In genomic region chr17:41968676-41969075, GRCh38 we compare ENCODE assay signal across 18 cellular contexts. TPM values are rescaled to one million over a fixed set of nuclear protein-coding genes. Genes with fewer than 3 reads are reported as not detected.
DNase-seq lines count a peak whose midpoint lies in the region; ATAC-seq, FAIRE-seq and TF ChIP-seq lines count a peak whose summit lies in the region.
"Had no signal": no experiment of that assay in that cellular context is flagged by ENCODE, and none has a peak within 500 bp of the region (broad histone marks: within the 10 kb centered on the region; RNA-seq: fewer than 3 reads in every experiment).

No MANE protein-coding gene starts in this region.

- H3K4me3 ChIP-seq in BLaER1 (peak overlapping the region; percentile 92; the same call in 1 of the 2 replicates), DOHH2 (ENCODE audit: low read length) (no peak overlapping the region), GM12878 (peak overlapping the region; percentile 13; the same call in 1 of the 2 replicates)
- no peak overlapping the region for H3K4me3 ChIP-seq in naive thymus-derived CD4-positive, alpha-beta T cell (ENCODE audit: low read length)
- H3K4me3 ChIP-seq: body of pancreas had no signal

- H3K27me3 ChIP-seq in BLaER1: no peaks in the 10 kb centered on the region; the same call in 1 of the 2 replicates
- no peaks in the 10 kb centered on the region for H3K27me3 ChIP-seq in DOHH2 (ENCODE audit: control insufficient read depth, low read length)
- no peaks in the 10 kb centered on the region for H3K27me3 ChIP-seq in GM12878 (replicated peaks in 1 of 2; ENCODE audit: control insufficient read depth in 2 of 2, insufficient read depth in 2 of 2, low read length in 1 of 2)
- H3K27me3 ChIP-seq in naive thymus-derived CD4-positive, alpha-beta T cell (ENCODE audit: control insufficient read depth in 2 of 2, insufficient read depth in 2 of 2, low read length in 2 of 2): no peaks in the 10 kb centered on the region
- H3K27me3 ChIP-seq: body of pancreas had no signal

- no peak for TF ChIP-seq RAD21 in GM12878 (IDR thresholded peaks at IDR 0.05; ENCODE audit: insufficient read depth, low read depth, low read length)

- 0 out of 2 replicates have a peak overlapping the region, but pooled peaks have one; percentile 19 for H3K9ac ChIP-seq in BLaER1
- no peak overlapping the region for H3K9ac ChIP-seq in GM12878 (ENCODE audit: control insufficient read depth, insufficient read depth, low read length)

- H3K9me3 ChIP-seq in BLaER1: no peaks in the 10 kb centered on the region
- H3K9me3 ChIP-seq in DOHH2 (ENCODE audit: control insufficient read depth, insufficient read depth, low read length): no peaks in the 10 kb centered on the region
- H3K9me3 ChIP-seq in GM12878 (replicated peaks; ENCODE audit: control insufficient read depth, insufficient read depth, low read length): no peaks in the 10 kb centered on the region
- H3K9me3 ChIP-seq in naive thymus-derived CD4-positive, alpha-beta T cell (ENCODE audit: control insufficient read depth in 2 of 3, low read length in 3 of 3): no peaks in the 10 kb centered on the region
- H3K9me3 ChIP-seq: body of pancreas had no signal

- peak overlapping the region; percentile 8 to 92 (median 51) for H3K27ac Mint-ChIP-seq in naive thymus-derived CD4-positive, alpha-beta T cell
- H3K27ac Mint-ChIP-seq in progenitor cell of endocrine pancreas: no peak overlapping the region

- H3K4me3 Mint-ChIP-seq in naive thymus-derived CD4-positive, alpha-beta T cell: peak overlapping the region in 8 of 10 donors; percentile 48 to 91 (median 67)
- H3K4me3 Mint-ChIP-seq in progenitor cell of endocrine pancreas (ENCODE audit: low read depth): no peak overlapping the region

- H2AFZ ChIP-seq in GM12878 (ENCODE audit: control insufficient read depth, low read depth, low read length): no peak overlapping the region

- H3F3A ChIP-seq in DOHH2 (ENCODE audit: control insufficient read depth, insufficient read depth): peaks cover 18% of the 10 kb centered on the region

- FAIRE-seq in GM12878 (lab: Jason Lieb, UNC): no peak
- FAIRE-seq: TTC549 had no signal

- peaks cover 60% of the 10 kb centered on the region for H3K79me2 ChIP-seq in DOHH2 (ENCODE audit: control insufficient read depth, low read length)
- peaks cover 23% of the 10 kb centered on the region for H3K79me2 ChIP-seq in GM12878 (ENCODE audit: control insufficient read depth, insufficient read depth, low read length)

- no peak for ATAC-seq in GM12878
- ATAC-seq in naive thymus-derived CD4-positive, alpha-beta T cell: no peak
- no peak for ATAC-seq in HG02970 (IDR thresholded peaks at IDR 0.05; ENCODE audit: low FRiP score, unreplicated experiment)
- ATAC-seq: body of pancreas; HCT116; right cardiac atrium; stimulated activated memory B cell treated with anti-CD40 and anti-IgM and Interleukin-4, amounts not matched to agents 10 μg/mL and 1 μg/mL and 100 μg/mL, for 72 hours had no signal

- peaks cover 27 to 55% (median 50%) of the 10 kb centered on the region in 7 donors for H3K4me1 Mint-ChIP-seq in naive thymus-derived CD4-positive, alpha-beta T cell
- H3K4me1 Mint-ChIP-seq in progenitor cell of endocrine pancreas (ENCODE audit: low read depth): peaks cover 20% of the 10 kb centered on the region

- H3K9me2 ChIP-seq in DOHH2 (replicated peaks; ENCODE audit: control insufficient read depth, low read length): no peaks in the 10 kb centered on the region

- RAD21 ChIA-PET in GM12878 (lab: Charles Lee; ENCODE audit: unreplicated experiment): no interaction called here

- peaks cover 83% of the 10 kb centered on the region for H3K4me1 ChIP-seq in BLaER1
- peaks cover 36% of the 10 kb centered on the region for H3K4me1 ChIP-seq in DOHH2 (ENCODE audit: control insufficient read depth, low read length)
- H3K4me1 ChIP-seq in GM12878 (ENCODE audit: control insufficient read depth, insufficient read depth, low read length): peaks cover 15% of the 10 kb centered on the region
- peaks cover 10 to 16% of the 10 kb centered on the region in 2 donors for H3K4me1 ChIP-seq in naive thymus-derived CD4-positive, alpha-beta T cell (ENCODE audit: control insufficient read depth in 2 of 2, insufficient read depth in 2 of 2, low read length in 2 of 2)

- H4K20me1 ChIP-seq in BLaER1 (peaks cover 64% of the 10 kb centered on the region), DOHH2 (ENCODE audit: control insufficient read depth, insufficient read depth, low read depth, low read length) (0 out of 2 replicates have a peak, but pooled peaks cover 8% of the 10 kb centered on the region), GM12878 (ENCODE audit: control insufficient read depth, insufficient read depth) (no peaks in the 10 kb centered on the region)

- DNase-seq in GM12878 (ENCODE audit: low read depth, low spot score) (no peak), progenitor cell of endocrine pancreas (ENCODE audit: low spot score, unreplicated experiment) (no peak), amniotic stem cell (lab: John Stamatoyannopoulos, UW) (no peak), NCI-H524 (lab: John Stamatoyannopoulos, UW) (no peak)
- no peak for DNase-seq in naive thymus-derived CD4-positive, alpha-beta T cell
- DNase-seq: body of pancreas; GF-D8; SHP77 treated with DMSO at 0.1 percent for 48 hours; stimulated activated CD4-positive, alpha-beta T cell treated with anti-CD3 and anti-CD28 coated beads, Interleukin-4, amount 100 ng/mL, for 1 hour had no signal

- peak overlapping the region; percentile 96 for H3K4me2 ChIP-seq in BLaER1
- H3K4me2 ChIP-seq in DOHH2 (ENCODE audit: low read length): peak overlapping the region; percentile 73
- no peak overlapping the region for H3K4me2 ChIP-seq in GM12878 (ENCODE audit: control insufficient read depth, insufficient read depth)

- no TSS peak for BruUV-seq in GM12878 (replicated peaks; lab: Mats Ljungman, UMichigan)

- peaks cover 59% of the 10 kb centered on the region for H3K36me3 ChIP-seq in BLaER1
- peaks cover 53% of the 10 kb centered on the region for H3K36me3 ChIP-seq in DOHH2 (ENCODE audit: control insufficient read depth, low read length)
- H3K36me3 ChIP-seq in GM12878 (ENCODE audit: control insufficient read depth in 2 of 2, insufficient read depth in 2 of 2, low read length in 1 of 2): peaks cover 11 to 20% of the 10 kb centered on the region in 2 experiments
- peaks cover 0 to 30% (median 0%) of the 10 kb centered on the region in 3 experiments for H3K36me3 ChIP-seq in naive thymus-derived CD4-positive, alpha-beta T cell (ENCODE audit: control insufficient read depth in 2 of 3, insufficient read depth in 3 of 3, low read length in 3 of 3)

- intact Hi-C loops in GM12878 (cut with micrococcal nuclease; ENCODE audit: unreplicated experiment): loop anchor here (5.0 kb wide), 1 partner anchor 214 kb away; the partner anchor contains the start of gene KCNH4
- intact Hi-C loops in naive thymus-derived CD4-positive, alpha-beta T cell (cut with micrococcal nuclease): loop anchor here (5.0 kb wide), 1 partner anchor 231 kb away; no protein-coding TSS in a partner anchor

- peaks cover 0 to 5% (median 0%) of the 10 kb centered on the region in 11 donors for H3K9me3 Mint-ChIP-seq in naive thymus-derived CD4-positive, alpha-beta T cell
- no peaks in the 10 kb centered on the region for H3K9me3 Mint-ChIP-seq in progenitor cell of endocrine pancreas (ENCODE audit: low read depth)
- H3K9me3 Mint-ChIP-seq: endodermal cell; stimulated activated memory B cell treated with anti-CD40 and anti-IgM and Interleukin-4, amounts not matched to agents 10 μg/mL and 1 μg/mL and 100 μg/mL, for 72 hours had no signal

- in situ Hi-C loops in GM12878 (cut with MboI): no loop called here

- peaks cover 0 to 19% (median 4%) of the 10 kb centered on the region in 5 donors for H3K36me3 Mint-ChIP-seq in naive thymus-derived CD4-positive, alpha-beta T cell
- peaks cover 13% of the 10 kb centered on the region for H3K36me3 Mint-ChIP-seq in progenitor cell of endocrine pancreas (ENCODE audit: insufficient read depth)

- SMC1A ChIA-PET in GM12878 (lab: Charles Lee; ENCODE audit: uncharacterized antibody, unreplicated experiment): interaction anchor here (0.6 to 6.1 kb wide), 2 partner anchors 49 to 187 kb away, joined by 4 to 19 read pairs; partner anchors contain the start of gene DNAJC7

- TF ChIP-seq POLR2A in GM12878 (IDR thresholded peaks at IDR 0.05; ENCODE audit: low read depth, low read length): peak; percentile 18; the same call in 1 of the 2 replicates

- POLR2A ChIA-PET in GM12878 (lab: Charles Lee): interaction anchor here (0.7 to 2.8 kb wide), 3 partner anchors 48 to 252 kb away, joined by 3 to 10 read pairs (median 3); partner anchors contain the start of genes DHX58 and DNAJC7
- POLR2A ChIA-PET in naive thymus-derived CD4-positive, alpha-beta T cell (lab: Charles Lee): interaction anchor here (1.1 to 4.2 kb wide), 4 partner anchors 7 to 144 kb away, joined by 3 to 71 read pairs (median 14); partner anchors contain the start of genes DHX58, DNAJC7 and NKIRAS2

- H3K27ac ChIP-seq in BLaER1 (no peak overlapping the region), DOHH2 (ENCODE audit: low read depth, low read length) (no peak overlapping the region), GM12878 (ENCODE audit: control insufficient read depth, insufficient read depth) (no peak overlapping the region)
- no peak overlapping the region for H3K27ac ChIP-seq in naive thymus-derived CD4-positive, alpha-beta T cell (ENCODE audit: low read depth, low read length)
- H3K27ac ChIP-seq: C4-2B had no signal

- WGBS in GM12878 (ENCODE audit: insufficient coverage, insufficient replicate concordance, low lambda C conversion rate, missing lambda C conversion rate): 89% methylated on average over 10 of the region's 10 CpGs

- TF ChIP-seq EP300 in GM12878 (IDR thresholded peaks at IDR 0.05; ENCODE audit: borderline replicate concordance in 1 of 2, control insufficient read depth in 1 of 2, low read depth in 2 of 2, low read length in 2 of 2): no peak

- peaks cover 0 to 2% (median 0%) of the 10 kb centered on the region in 5 donors for H3K27me3 Mint-ChIP-seq in naive thymus-derived CD4-positive, alpha-beta T cell
- no peaks in the 10 kb centered on the region for H3K27me3 Mint-ChIP-seq in progenitor cell of endocrine pancreas
- H3K27me3 Mint-ChIP-seq: stimulated activated memory B cell treated with anti-CD40 and anti-IgM and Interleukin-4, amounts not matched to agents 10 μg/mL and 1 μg/mL and 100 μg/mL, for 72 hours had no signal

- TF ChIP-seq CTCF in DOHH2 (IDR thresholded peaks at IDR 0.05; ENCODE audit: low read depth, low read length, poor library complexity, severe bottlenecking) (no peak), GM12878 (IDR thresholded peaks at IDR 0.05 in 2 of 3, conservative IDR thresholded peaks at IDR 0.05 in 1 of 3; ENCODE audit: control insufficient read depth in 2 of 3, extremely low read depth in 1 of 3, insufficient read depth in 1 of 3, low read depth in 3 of 3, low read length in 3 of 3) (no peak), progenitor cell of endocrine pancreas (IDR thresholded peaks at IDR 0.05; ENCODE audit: unreplicated experiment) (no peak)

- CTCF ChIA-PET in GM12878 (lab: Yijun Ruan, JAX): interaction anchor here (9.4 kb wide), 1 partner anchor 51 kb away, joined by 85 read pairs; the partner anchor contains the start of genes DNAJC7 and NKIRAS2
- CTCF ChIA-PET in naive thymus-derived CD4-positive, alpha-beta T cell (lab: Charles Lee): no interaction called here

RNA-seq across cellular contexts. Expression of gene CNP, which starts 2.1 kb away (rescaled TPM):
- 22.0 and 33.7 TPM in 2 replicates for total RNA-seq in GM12878 (2013; cell fraction: nucleolus; rRNA removed)
- total RNA-seq in GM12878 (2014; rRNA removed) (35.6 and 39.5 TPM in 2 replicates), GM12878 (2014; rRNA removed; fragmentation: Illumina TruSeq; extraction: Trizol) (22.5 and 22.9 TPM in 2 replicates), GM12878 (2021) (50.9 and 52.2 TPM in 2 replicates), progenitor cell of endocrine pancreas (98.7 and 102 TPM in 2 replicates)
- 11.6 TPM for polyA plus RNA-seq in GM12878 (2011; ENCODE audit: low read depth)
- polyA plus RNA-seq in GM12878 (2011; rRNA removed) (14.4 and 24.6 TPM in 2 replicates), GM12878 (2014; fragmentation: Illumina TruSeq; extraction: Trizol) (16.9 and 26.3 TPM in 2 replicates), GM12878 (2014; fragmentation: Nextera tagmentation; extraction: Ambion mirVana) (1 to 10 TPM; 1.8 to 4.4 TPM), GM12878 (2014; rRNA removed) (36.5 and 40.4 TPM in 2 replicates), GM12878 (2016; fragmentation: Nextera tagmentation; extraction: Ambion mirVana) (10 to 100 TPM; 59.8 to 60.7 TPM)
- 31.7 and 35.2 TPM in 2 replicates for polyA plus RNA-seq in GM12878 (2011; cell fraction: cytosol; rRNA removed)
- 23.4 and 31.0 TPM in 2 replicates for polyA plus RNA-seq in GM12878 (2011; cell fraction: nucleus; rRNA removed)
- 25.0 and 30.4 TPM in 2 replicates for polyA plus RNA-seq in GM12878 (2012)
- 64.6 and 68.2 TPM in 2 replicates for polyA minus RNA-seq in GM12878 (2011; rRNA and poly(A)+ RNA removed)
- polyA minus RNA-seq in GM12878 (2011; cell fraction: cytosol; rRNA and poly(A)+ RNA removed): 27.3 and 32.6 TPM in 2 replicates
- 15.0 and 26.4 TPM in 2 replicates for polyA minus RNA-seq in GM12878 (2011; cell fraction: nucleus; rRNA and poly(A)+ RNA removed)
- total RNA-seq in naive thymus-derived CD4-positive, alpha-beta T cell: 10 to 100 TPM; 29.6 to 86.3 (median 32.5) TPM
- polyA plus RNA-seq in naive thymus-derived CD4-positive, alpha-beta T cell: 10 to 100 TPM; 32.3 to 34.2 TPM

RNA-seq across cellular contexts. Expression of gene ODAD4, which starts 38.3 kb away (rescaled TPM):
- 0.38 and 1.1 TPM in 2 replicates for total RNA-seq in GM12878 (2013; cell fraction: nucleolus; rRNA removed)
- total RNA-seq in GM12878 (2014; rRNA removed) (0.11 and 0.16 TPM in 2 replicates), GM12878 (2014; rRNA removed; fragmentation: Illumina TruSeq; extraction: Trizol) (0.22 and 0.55 TPM in 2 replicates), GM12878 (2021) (0.46 TPM in 1 of 2 replicates, not detected in the other), progenitor cell of endocrine pancreas (6.3 and 7.1 TPM in 2 replicates)
- 0.14 TPM for polyA plus RNA-seq in GM12878 (2011; ENCODE audit: low read depth)
- polyA plus RNA-seq in GM12878 (2011; rRNA removed) (0.27 and 0.53 TPM in 2 replicates), GM12878 (2014; fragmentation: Illumina TruSeq; extraction: Trizol) (0.17 and 0.60 TPM in 2 replicates), GM12878 (2014; fragmentation: Nextera tagmentation; extraction: Ambion mirVana) (under 1 TPM; 0.10 to 0.44 TPM), GM12878 (2014; rRNA removed) (0.17 and 0.27 TPM in 2 replicates), GM12878 (2016; fragmentation: Nextera tagmentation; extraction: Ambion mirVana) (under 1 TPM; 0.68 to 0.73 TPM)
- polyA plus RNA-seq in GM12878 (2011; cell fraction: cytosol; rRNA removed): 0.09 and 0.20 TPM in 2 replicates
- polyA plus RNA-seq in GM12878 (2011; cell fraction: nucleus; rRNA removed): 0.34 and 0.63 TPM in 2 replicates
- polyA plus RNA-seq in GM12878 (2012): 0.19 and 0.31 TPM in 2 replicates
- polyA minus RNA-seq in GM12878 (2011; rRNA and poly(A)+ RNA removed): 0.44 and 0.52 TPM in 2 replicates
- polyA minus RNA-seq in GM12878 (2011; cell fraction: cytosol; rRNA and poly(A)+ RNA removed): not detected in 2 replicates
- 0.36 TPM in 1 of 2 replicates, not detected in the other for polyA minus RNA-seq in GM12878 (2011; cell fraction: nucleus; rRNA and poly(A)+ RNA removed)
- 1 to 10 TPM in 3 of 5 experiments, under 1 TPM in 1, not detected in 1; 0.16 to 4.1 (median 1.6) TPM for total RNA-seq in naive thymus-derived CD4-positive, alpha-beta T cell
- under 1 TPM; 0.10 to 0.40 TPM for polyA plus RNA-seq in naive thymus-derived CD4-positive, alpha-beta T cell

RNA-seq across cellular contexts. Expression of gene DNAJC7, which starts 48.6 kb away (rescaled TPM):
- total RNA-seq in GM12878 (2013; cell fraction: nucleolus; rRNA removed): 134 and 138 TPM in 2 replicates
- 70.2 and 70.4 TPM in 2 replicates for total RNA-seq in GM12878 (2014; rRNA removed)
- total RNA-seq in GM12878 (2014; rRNA removed; fragmentation: Illumina TruSeq; extraction: Trizol): 156 and 173 TPM in 2 replicates
- total RNA-seq in GM12878 (2021): 104 and 113 TPM in 2 replicates
- polyA plus RNA-seq in GM12878 (2011; ENCODE audit: low read depth): 65.9 TPM
- 60.1 and 72.4 TPM in 2 replicates for polyA plus RNA-seq in GM12878 (2011; rRNA removed)
- polyA plus RNA-seq in GM12878 (2011; cell fraction: cytosol; rRNA removed): 33.8 and 35.1 TPM in 2 replicates
- 35.8 and 40.3 TPM in 2 replicates for polyA plus RNA-seq in GM12878 (2011; cell fraction: nucleus; rRNA removed)
- polyA plus RNA-seq in GM12878 (2012): 89.4 and 91.4 TPM in 2 replicates
- 164 and 196 TPM in 2 replicates for polyA plus RNA-seq in GM12878 (2014; fragmentation: Illumina TruSeq; extraction: Trizol)
- 10 to 100 TPM; 61.2 to 70.3 TPM for polyA plus RNA-seq in GM12878 (2014; fragmentation: Nextera tagmentation; extraction: Ambion mirVana)
- 89.6 and 91.8 TPM in 2 replicates for polyA plus RNA-seq in GM12878 (2014; rRNA removed)
- 100 to 1,000 TPM in 1 of 2 experiments, 10 to 100 TPM in 1; 97.9 to 103 TPM for polyA plus RNA-seq in GM12878 (2016; fragmentation: Nextera tagmentation; extraction: Ambion mirVana)
- 56.9 and 58.7 TPM in 2 replicates for polyA minus RNA-seq in GM12878 (2011; rRNA and poly(A)+ RNA removed)
- polyA minus RNA-seq in GM12878 (2011; cell fraction: cytosol; rRNA and poly(A)+ RNA removed): 30.2 and 35.3 TPM in 2 replicates
- 43.6 and 51.0 TPM in 2 replicates for polyA minus RNA-seq in GM12878 (2011; cell fraction: nucleus; rRNA and poly(A)+ RNA removed)
- 100 to 1,000 TPM in 4 of 5 experiments, 10 to 100 TPM in 1; 99.4 to 145 (median 109) TPM for total RNA-seq in naive thymus-derived CD4-positive, alpha-beta T cell
- polyA plus RNA-seq in naive thymus-derived CD4-positive, alpha-beta T cell: 10 to 100 TPM; 65.4 to 77.7 TPM
- 113 and 117 TPM in 2 replicates for total RNA-seq in progenitor cell of endocrine pancreas

RNA-seq across cellular contexts. Expression of gene ACLY, which starts 49.9 kb away (rescaled TPM):
- total RNA-seq in GM12878 (2013; cell fraction: nucleolus; rRNA removed): 60.0 and 63.4 TPM in 2 replicates
- total RNA-seq in GM12878 (2014; rRNA removed) (104 and 111 TPM in 2 replicates), GM12878 (2014; rRNA removed; fragmentation: Illumina TruSeq; extraction: Trizol) (112 and 113 TPM in 2 replicates), GM12878 (2021) (224 and 228 TPM in 2 replicates), progenitor cell of endocrine pancreas (186 and 188 TPM in 2 replicates)
- 37.0 TPM for polyA plus RNA-seq in GM12878 (2011; ENCODE audit: low read depth)
- polyA plus RNA-seq in GM12878 (2011; rRNA removed) (96.6 and 140 TPM in 2 replicates), GM12878 (2014; fragmentation: Illumina TruSeq; extraction: Trizol) (113 and 136 TPM in 2 replicates), GM12878 (2014; fragmentation: Nextera tagmentation; extraction: Ambion mirVana) (10 to 100 TPM; 32.6 to 39.6 TPM), GM12878 (2014; rRNA removed) (128 and 129 TPM in 2 replicates), GM12878 (2016; fragmentation: Nextera tagmentation; extraction: Ambion mirVana) (100 to 1,000 TPM; 112 to 116 TPM)
- polyA plus RNA-seq in GM12878 (2011; cell fraction: cytosol; rRNA removed): 132 and 154 TPM in 2 replicates
- polyA plus RNA-seq in GM12878 (2011; cell fraction: nucleus; rRNA removed): 125 and 158 TPM in 2 replicates
- polyA plus RNA-seq in GM12878 (2012): 63.8 and 69.0 TPM in 2 replicates
- 238 and 284 TPM in 2 replicates for polyA minus RNA-seq in GM12878 (2011; rRNA and poly(A)+ RNA removed)
- 92.9 and 117 TPM in 2 replicates for polyA minus RNA-seq in GM12878 (2011; cell fraction: cytosol; rRNA and poly(A)+ RNA removed)
- 40.1 and 74.8 TPM in 2 replicates for polyA minus RNA-seq in GM12878 (2011; cell fraction: nucleus; rRNA and poly(A)+ RNA removed)
- 100 to 1,000 TPM in 1 of 5 experiments, 10 to 100 TPM in 4; 59.2 to 154 (median 70.8) TPM for total RNA-seq in naive thymus-derived CD4-positive, alpha-beta T cell
- polyA plus RNA-seq in naive thymus-derived CD4-positive, alpha-beta T cell: 10 to 100 TPM; 42.7 to 51.9 TPM

RNA-seq across cellular contexts. Expression of gene NKIRAS2, which starts 51.2 kb away (rescaled TPM):
- 17.6 and 18.5 TPM in 2 replicates for total RNA-seq in GM12878 (2013; cell fraction: nucleolus; rRNA removed)
- 36.8 and 39.3 TPM in 2 replicates for total RNA-seq in GM12878 (2014; rRNA removed)
- 16.3 and 16.9 TPM in 2 replicates for total RNA-seq in GM12878 (2014; rRNA removed; fragmentation: Illumina TruSeq; extraction: Trizol)
- total RNA-seq in GM12878 (2021): 22.9 and 25.8 TPM in 2 replicates
- polyA plus RNA-seq in GM12878 (2011; ENCODE audit: low read depth): 11.6 TPM
- 11.9 and 20.3 TPM in 2 replicates for polyA plus RNA-seq in GM12878 (2011; rRNA removed)
- 26.7 and 29.6 TPM in 2 replicates for polyA plus RNA-seq in GM12878 (2011; cell fraction: cytosol; rRNA removed)
- 15.3 and 19.6 TPM in 2 replicates for polyA plus RNA-seq in GM12878 (2011; cell fraction: nucleus; rRNA removed)
- polyA plus RNA-seq in GM12878 (2012): 20.9 and 21.7 TPM in 2 replicates
- 24.4 and 33.6 TPM in 2 replicates for polyA plus RNA-seq in GM12878 (2014; fragmentation: Illumina TruSeq; extraction: Trizol)
- 1 to 10 TPM; 6.4 to 6.9 TPM for polyA plus RNA-seq in GM12878 (2014; fragmentation: Nextera tagmentation; extraction: Ambion mirVana)
- polyA plus RNA-seq in GM12878 (2014; rRNA removed): 39.4 and 49.7 TPM in 2 replicates
- polyA plus RNA-seq in GM12878 (2016; fragmentation: Nextera tagmentation; extraction: Ambion mirVana): 10 to 100 TPM; 28.6 to 32.2 TPM
- polyA minus RNA-seq in GM12878 (2011; rRNA and poly(A)+ RNA removed): 15.9 and 21.3 TPM in 2 replicates
- 6.4 and 7.1 TPM in 2 replicates for polyA minus RNA-seq in GM12878 (2011; cell fraction: cytosol; rRNA and poly(A)+ RNA removed)
- 7.6 and 15.4 TPM in 2 replicates for polyA minus RNA-seq in GM12878 (2011; cell fraction: nucleus; rRNA and poly(A)+ RNA removed)
- total RNA-seq in naive thymus-derived CD4-positive, alpha-beta T cell: 10 to 100 TPM; 14.3 to 24.0 (median 20.4) TPM
- 10 to 100 TPM; 24.6 to 30.5 TPM for polyA plus RNA-seq in naive thymus-derived CD4-positive, alpha-beta T cell
- 44.8 and 48.1 TPM in 2 replicates for total RNA-seq in progenitor cell of endocrine pancreas

Comparison
In these comparisons a context has a peak if more than half of its experiments do, and no peak if none do; other contexts are left out.
1. H3K4me3 ChIP-seq: peak in BLaER1 (single experiment) and GM12878 (single experiment); none in DOHH2 (single experiment) and naive thymus-derived CD4-positive, alpha-beta T cell (single experiment).